In the genomic region with DNA sequence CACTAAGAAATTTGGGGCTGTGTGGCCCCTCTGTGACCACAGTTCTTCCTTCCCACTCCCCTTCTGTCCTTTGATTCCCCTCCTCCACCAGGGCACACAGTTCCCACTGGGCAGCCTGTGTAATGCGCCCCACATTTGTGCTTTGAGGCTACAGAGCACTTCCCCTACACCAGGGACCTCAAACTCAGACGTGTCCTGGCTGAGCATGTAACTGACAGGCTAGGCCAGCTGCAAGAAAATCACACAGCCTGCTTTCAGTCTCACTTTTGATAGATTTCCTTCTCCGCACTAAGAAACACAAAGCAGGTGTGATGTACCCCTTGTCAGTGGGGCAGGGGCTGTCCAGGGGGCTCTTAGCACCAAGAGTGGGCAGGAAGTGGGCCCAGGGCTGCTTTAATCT, we compare ENCODE assay signal across 16 cellular contexts. TPM values are rescaled to one million over a fixed set of nuclear protein-coding genes. Genes with fewer than 3 reads are reported as not detected.
DNase-seq lines count a peak whose midpoint lies in the region; ATAC-seq and TF ChIP-seq lines count a peak whose summit lies in the region.
"Had no signal": no experiment of that assay in that cellular context is flagged by ENCODE, and none has a peak within 500 bp of the region (broad histone marks: within the 10 kb centered on the region; RNA-seq: fewer than 3 reads in every experiment).

No MANE protein-coding gene starts in this region.

- peak overlapping the region; percentile 9; the same call in 1 of the 2 replicates for H3K9ac ChIP-seq in MM.1S (ENCODE audit: low read length)
- H3K9ac ChIP-seq: SK-N-SH had no signal

- H3K4me2 ChIP-seq in DOHH2 (ENCODE audit: low read length) (peak overlapping the region; percentile 45), MM.1S (ENCODE audit: low read depth, low read length) (no peak overlapping the region)
- H3K4me2 ChIP-seq: GM23338, SK-N-SH had no signal

- in situ Hi-C loops in transverse colon (cut with MboI; ENCODE audit: low pct_ligation_motif_present in 1 of 4, low pct_unique_long_range_greater_than_20kb in 1 of 4, low sequenced_read_pairs in 3 of 4), result loop anchor here in 2 of 4 donors (5.0 to 10.0 kb wide), 2 partner anchors 73 to 76 kb away; no protein-coding TSS in a partner anchor

- TF ChIP-seq POLR2A in gastroesophageal sphincter (IDR thresholded peaks at IDR 0.05) (no peak), transverse colon (IDR thresholded peaks at IDR 0.05) (no peak)

- H2AFZ ChIP-seq in MM.1S (ENCODE audit: low read length), result no peak overlapping the region
- H2AFZ ChIP-seq: GM23338 had no signal

- H3K36me3 ChIP-seq in DOHH2 (ENCODE audit: control insufficient read depth, low read length) (peaks cover 86% of the 10 kb centered on the region), MM.1S (replicated peaks; ENCODE audit: insufficient read depth, low read length) (no peaks in the 10 kb centered on the region), gastroesophageal sphincter (peaks cover 0 to 68% of the 10 kb centered on the region in 2 donors), transverse colon (peaks cover 0 to 36% (median 10%) of the 10 kb centered on the region in 4 donors), MG63 (no peaks in the 10 kb centered on the region)

- 0 out of 2 replicates have a peak overlapping the region, but pooled peaks have one; percentile 14 for H3K4me3 ChIP-seq in DOHH2 (ENCODE audit: low read length)
- H3K4me3 ChIP-seq in MM.1S (ENCODE audit: low read length), result no peak overlapping the region
- no peak overlapping the region for H3K4me3 ChIP-seq in gastroesophageal sphincter
- no peak overlapping the region for H3K4me3 ChIP-seq in transverse colon
- no peak overlapping the region for H3K4me3 ChIP-seq in MG63
- H3K4me3 ChIP-seq: dorsolateral prefrontal cortex, GM23338 had no signal

- no peak for TF ChIP-seq EP300 in gastroesophageal sphincter (IDR thresholded peaks at IDR 0.05)
- TF ChIP-seq EP300 in transverse colon (IDR thresholded peaks at IDR 0.05; ENCODE audit: low read depth), result no peak

- DNase-seq in MM.1S (peak; percentile 60), transverse colon (no peak), MG63 (no peak)
- DNase-seq: activated naive CD4-positive, alpha-beta T cell; dorsolateral prefrontal cortex; hippocampal formation; left cardiac atrium; NCI-H2171 treated with DMSO at 0.1 percent for 48 hours; SK-N-SH; stimulated activated CD4-positive, alpha-beta T cell treated with anti-CD3 and anti-CD28 coated beads, Interleukin-12 subunit alpha, Interleukin-12 subunit beta, amount 100 ng/mL, for 4 hours had no signal

- H3K9me2 ChIP-seq in DOHH2 (replicated peaks; ENCODE audit: control insufficient read depth, low read length) (no peaks in the 10 kb centered on the region), MM.1S (replicated peaks; ENCODE audit: insufficient read depth, low read length) (no peaks in the 10 kb centered on the region)
- H3K9me2 ChIP-seq: SK-N-SH had no signal

- ATAC-seq in GM19438 (IDR thresholded peaks at IDR 0.05; ENCODE audit: low read depth, unreplicated experiment), result peak; percentile 56
- ATAC-seq in HG02852 (IDR thresholded peaks at IDR 0.05; ENCODE audit: unreplicated experiment), result peak; percentile 47
- no peak for ATAC-seq in gastroesophageal sphincter
- no peak for ATAC-seq in HG02678 (IDR thresholded peaks at IDR 0.05; ENCODE audit: unreplicated experiment)
- ATAC-seq: GM23338, left cardiac atrium had no signal

- H4K20me1 ChIP-seq in DOHH2 (ENCODE audit: control insufficient read depth, insufficient read depth, low read depth, low read length) (no peaks in the 10 kb centered on the region), MM.1S (ENCODE audit: insufficient read depth, low read length) (no peaks in the 10 kb centered on the region)

- H3K27ac ChIP-seq in DOHH2 (ENCODE audit: low read depth, low read length) (peak overlapping the region; percentile 83), MM.1S (ENCODE audit: low read length) (peak overlapping the region; percentile 67; the same call in 1 of the 2 replicates), gastroesophageal sphincter (no peak overlapping the region), transverse colon (peak overlapping the region in 1 of 4 donors; percentile 51)
- H3K27ac ChIP-seq: dorsolateral prefrontal cortex had no signal

- H3K79me2 ChIP-seq in DOHH2 (ENCODE audit: control insufficient read depth, low read length) (peaks cover 10% of the 10 kb centered on the region), MM.1S (ENCODE audit: low read length) (no peaks in the 10 kb centered on the region)

- H3K4me1 ChIP-seq in DOHH2 (ENCODE audit: control insufficient read depth, low read length), result peaks cover 90% of the 10 kb centered on the region
- peaks cover 31% of the 10 kb centered on the region for H3K4me1 ChIP-seq in MM.1S (ENCODE audit: low read length)
- H3K4me1 ChIP-seq in gastroesophageal sphincter, result peaks cover 0 to 27% (median 11%) of the 10 kb centered on the region in 3 donors
- H3K4me1 ChIP-seq in transverse colon, result peaks cover 0 to 12% (median 5%) of the 10 kb centered on the region in 4 donors

- peaks cover 36% of the 10 kb centered on the region for H3F3A ChIP-seq in DOHH2 (ENCODE audit: control insufficient read depth, insufficient read depth)
- H3F3A ChIP-seq in MM.1S (ENCODE audit: insufficient read depth, low read length), result peaks cover 11% of the 10 kb centered on the region

- WGBS in gastroesophageal sphincter (ENCODE audit: low coverage in 1 of 2), 2 donors, result 73 to 83% methylated on average over 1 to 2 of the region's 3 CpGs
- 67% methylated on average over 3 of the region's 3 CpGs; no CpG with 5 or more reads in 1 of the 2 donors for WGBS in transverse colon (ENCODE audit: low coverage in 1 of 2), 2 donors

- intact Hi-C loops in transverse colon (cut with DNase I; ENCODE audit: low total_unique reads), result no loop called here

- H3K9me3 ChIP-seq in DOHH2 (ENCODE audit: control insufficient read depth, insufficient read depth, low read length) (no peaks in the 10 kb centered on the region), MM.1S (replicated peaks; ENCODE audit: insufficient read depth, low read length) (no peaks in the 10 kb centered on the region), gastroesophageal sphincter (no peaks in the 10 kb centered on the region), transverse colon (no peaks in the 10 kb centered on the region), MG63 (no peaks in the 10 kb centered on the region)
- H3K9me3 ChIP-seq: SK-N-SH had no signal

- TF ChIP-seq CTCF in DOHH2 (IDR thresholded peaks at IDR 0.05; ENCODE audit: low read depth, low read length, poor library complexity, severe bottlenecking) (no peak), MM.1S (IDR thresholded peaks at IDR 0.05; ENCODE audit: low read length) (no peak), gastroesophageal sphincter (IDR thresholded peaks at IDR 0.05) (no peak), transverse colon (IDR thresholded peaks at IDR 0.05) (no peak)

- no peaks in the 10 kb centered on the region for H3K27me3 ChIP-seq in DOHH2 (ENCODE audit: control insufficient read depth, low read length)
- no peaks in the 10 kb centered on the region for H3K27me3 ChIP-seq in MM.1S (replicated peaks; ENCODE audit: insufficient read depth, low read length)
- no peaks in the 10 kb centered on the region for H3K27me3 ChIP-seq in gastroesophageal sphincter
- H3K27me3 ChIP-seq in transverse colon, result no peaks in the 10 kb centered on the region
- no peaks in the 10 kb centered on the region for H3K27me3 ChIP-seq in MG63
- H3K27me3 ChIP-seq: dorsolateral prefrontal cortex had no signal

RNA-seq across cellular contexts. Expression of gene PRKCD, which starts 29.6 kb away (rescaled TPM):
- total RNA-seq in gastroesophageal sphincter (10 to 100 TPM in 1 of 4 donors, 1 to 10 TPM in 3; 5.5 to 10.1 (median 7.6) TPM), transverse colon (10 to 100 TPM; 43.8 to 78.9 (median 55.9) TPM)
- 3.2 and 6.8 TPM in 2 replicates for total RNA-seq in MG63 (2014; rRNA removed; shearing (Covaris generic); ENCODE audit: low replicate concordance)

Comparison
In these comparisons a context has a peak if more than half of its experiments do, and no peak if none do; other contexts are left out.
1. H3K27ac ChIP-seq: peak in DOHH2 (single experiment) and MM.1S (single experiment); none in gastroesophageal sphincter (0 of 4).
2. ATAC-seq: peak in GM19438 (single experiment) and HG02852 (single experiment); none in gastroesophageal sphincter (single experiment) and HG02678 (single experiment).